ENCODE assay signal across 23 cellular contexts in genomic region chr1:205296154-205296553, GRCh38. TPM values are rescaled to one million over a fixed set of nuclear protein-coding genes. Genes with fewer than 3 reads are reported as not detected.
DNase-seq lines count a peak whose midpoint lies in the region; ATAC-seq, FAIRE-seq and TF ChIP-seq lines count a peak whose summit lies in the region.
"Had no signal": no experiment of that assay in that cellular context is flagged by ENCODE, and none has a peak within 500 bp of the region (broad histone marks: within the 10 kb centered on the region; RNA-seq: fewer than 3 reads in every experiment).

No MANE protein-coding gene starts in this region.

- H3K4me2 ChIP-seq in GM23338 (no peak overlapping the region), smooth muscle cell (peak overlapping the region; percentile 8)

- no peaks in the 10 kb centered on the region for H3K9me2 ChIP-seq in GM23338 (ENCODE audit: insufficient read depth)

- H3F3A ChIP-seq in GM23338 (replicated peaks; ENCODE audit: low read depth) (peaks cover 11% of the 10 kb centered on the region), smooth muscle cell (ENCODE audit: low read depth) (peaks cover 32% of the 10 kb centered on the region)

- H3K4me1 ChIP-seq in GM23338 (ENCODE audit: insufficient read depth), result peaks cover 43% of the 10 kb centered on the region
- H3K4me1 ChIP-seq in RWPE2 (ENCODE audit: insufficient read depth, poor library complexity, severe bottlenecking), result peaks cover 66% of the 10 kb centered on the region
- H3K4me1 ChIP-seq in smooth muscle cell (ENCODE audit: low read depth), result peaks cover 71% of the 10 kb centered on the region

- ATAC-seq in GM23338, result no peak
- ATAC-seq in RWPE2 (ENCODE audit: low read depth), result no peak
- peak; percentile 79 for ATAC-seq in left colon
- ATAC-seq in HG02938 (IDR thresholded peaks at IDR 0.05; ENCODE audit: unreplicated experiment), result no peak
- ATAC-seq: natural killer cell had no signal

- peak overlapping the region; percentile 98 for H3K27ac Mint-ChIP-seq in GM23338
- H3K27ac Mint-ChIP-seq: activated naive CD8-positive, alpha-beta T cell treated with anti-CD3 and anti-CD28 coated beads for 36 hours had no signal

- intact Hi-C loops in left colon (cut with DNase I, micrococcal nuclease), result no loop called here

- H3K4me1 Mint-ChIP-seq in GM23338, result peaks cover 68% of the 10 kb centered on the region

- no peaks in the 10 kb centered on the region for H3K27me3 ChIP-seq in GM23338 (ENCODE audit: insufficient read depth)
- H3K27me3 ChIP-seq in RWPE2 (ENCODE audit: insufficient read depth, poor library complexity, severe bottlenecking), result no peaks in the 10 kb centered on the region
- H3K27me3 ChIP-seq in smooth muscle cell (ENCODE audit: low read depth), result no peaks in the 10 kb centered on the region
- H3K27me3 ChIP-seq: BE2C, esophagus muscularis mucosa had no signal

- H3K9me3 Mint-ChIP-seq in GM23338, result no peaks in the 10 kb centered on the region
- H3K9me3 Mint-ChIP-seq: activated naive CD8-positive, alpha-beta T cell treated with anti-CD3 and anti-CD28 coated beads for 36 hours; natural killer cell had no signal

- no peak overlapping the region for H3K9ac ChIP-seq in smooth muscle cell (ENCODE audit: low read depth)

- DNase-seq in GM23338 (ENCODE audit: low spot score) (no peak), RWPE2 (ENCODE audit: low spot score) (no peak), left colon (no peak), smooth muscle cell (lab: John Stamatoyannopoulos, UW; ENCODE audit: unreplicated experiment) (no peak), COLO668 (lab: John Stamatoyannopoulos, UW; ENCODE audit: unreplicated experiment) (no peak), D721Med (ENCODE audit: insufficient read length, low spot score) (no peak)
- DNase-seq: activated CD4-positive, alpha-beta T cell treated with anti-CD3 and anti-CD28 coated beads, Interleukin-2, amount 50 U/mL, for 4 hours; activated naive CD8-positive, alpha-beta T cell treated with anti-CD3 and anti-CD28 coated beads for 36 hours; activated T-cell treated with anti-CD3 and anti-CD28 coated beads, Interleukin-2, amount 50 U/mL, for 1 hour; BE2C; DMS153; GF-D8; natural killer cell; NCI-H2227 treated with DMSO at 0.1 percent for 48 hours; NK-92 treated with Interleukin-12 subunit alpha and Interleukin-12 subunit beta, amount 100 ng/mL, for 24 hours; small intestine; stimulated activated CD4-positive, alpha-beta T cell treated with anti-CD3 and anti-CD28 coated beads, Interleukin-4, amount 100 ng/mL, for 4 hours; substantia nigra had no signal

- TF ChIP-seq CTCF in GM23338 (conservative IDR thresholded peaks at IDR 0.05; ENCODE audit: low read depth in 2 of 2), result no peak
- TF ChIP-seq CTCF in RWPE2 (IDR thresholded peaks at IDR 0.05; ENCODE audit: poor library complexity, severe bottlenecking), result no peak
- TF ChIP-seq CTCF in smooth muscle cell (IDR thresholded peaks at IDR 0.05; ENCODE audit: borderline replicate concordance, insufficient read depth, poor library complexity, severe bottlenecking), result no peak
- TF ChIP-seq CTCF in D721Med (IDR thresholded peaks at IDR 0.05; ENCODE audit: insufficient read depth, missing control alignments), result no peak

- 72% methylated on average over 2 of the region's 2 CpGs for WGBS in smooth muscle cell (ENCODE audit: low lambda C conversion rate)

- H3K27me3 Mint-ChIP-seq in GM23338 (ENCODE audit: insufficient read depth, low read depth, poor library complexity), result peaks cover 34% of the 10 kb centered on the region
- H3K27me3 Mint-ChIP-seq: activated naive CD8-positive, alpha-beta T cell treated with anti-CD3 and anti-CD28 coated beads for 36 hours had no signal

- H3K36me3 ChIP-seq in GM23338 (ENCODE audit: insufficient read depth) (no peaks in the 10 kb centered on the region), RWPE2 (ENCODE audit: low read depth) (no peaks in the 10 kb centered on the region), smooth muscle cell (ENCODE audit: low read depth) (no peaks in the 10 kb centered on the region)
- H3K36me3 ChIP-seq: BE2C, esophagus muscularis mucosa had no signal

- FAIRE-seq in D721Med (lab: Jason Lieb, UNC), result no peak
- FAIRE-seq: bronchial epithelial cell, GM12892, HTR-8/SVneo, small intestine had no signal

- no peak overlapping the region; the same call in 2 of the 3 replicates for H3K4me3 Mint-ChIP-seq in GM23338
- H3K4me3 Mint-ChIP-seq: activated naive CD8-positive, alpha-beta T cell treated with anti-CD3 and anti-CD28 coated beads for 36 hours; natural killer cell had no signal

- H2AFZ ChIP-seq in GM23338, result no peak overlapping the region
- no peak overlapping the region for H2AFZ ChIP-seq in smooth muscle cell (ENCODE audit: low read depth)

- H3K27ac ChIP-seq in GM23338 (ENCODE audit: low read depth) (peak overlapping the region; percentile 97), RWPE2 (ENCODE audit: poor library complexity, severe bottlenecking) (peak overlapping the region; percentile 97), smooth muscle cell (ENCODE audit: low read depth) (peak overlapping the region; percentile 93)
- H3K27ac ChIP-seq: esophagus muscularis mucosa had no signal

- H3K4me3 ChIP-seq in GM23338 (no peak overlapping the region), RWPE2 (ENCODE audit: severe bottlenecking) (no peak overlapping the region), smooth muscle cell (no peak overlapping the region)
- H3K4me3 ChIP-seq: esophagus muscularis mucosa had no signal

- H4K20me1 ChIP-seq in GM23338 (replicated peaks; ENCODE audit: insufficient read depth) (no peaks in the 10 kb centered on the region), smooth muscle cell (ENCODE audit: low read depth) (no peaks in the 10 kb centered on the region)

- H3K36me3 Mint-ChIP-seq in GM23338 (ENCODE audit: low read depth), result no peaks in the 10 kb centered on the region
- H3K36me3 Mint-ChIP-seq: natural killer cell had no signal

- no peaks in the 10 kb centered on the region for H3K9me3 ChIP-seq in RWPE2 (ENCODE audit: severe bottlenecking)
- H3K9me3 ChIP-seq in smooth muscle cell (replicated peaks; ENCODE audit: low read depth), result no peaks in the 10 kb centered on the region
- H3K9me3 ChIP-seq: BE2C, esophagus muscularis mucosa had no signal

- no peaks in the 10 kb centered on the region for H3K79me2 ChIP-seq in GM23338 (replicated peaks; ENCODE audit: insufficient read depth)
- H3K79me2 ChIP-seq in smooth muscle cell (ENCODE audit: low read depth), result no peaks in the 10 kb centered on the region

TF ChIP-seq in GM23338, 12 proteins besides CTCF, POLR2A, EP300 and RAD21 (continues in another document):
- TF ChIP-seq EZH2 (IDR thresholded peaks at IDR 0.05; ENCODE audit: low read depth, unreplicated experiment) (no peak), NANOG (IDR thresholded peaks at IDR 0.05; ENCODE audit: borderline replicate concordance) (no peak), STAT1 (IDR thresholded peaks at IDR 0.05; ENCODE audit: unreplicated experiment) (no peak), CREB1 (CRISPR knock-in tag; IDR thresholded peaks at IDR 0.05; ENCODE audit: low read depth) (no peak)

RNA-seq across cellular contexts. Expression of gene NUAK2, which starts 25.4 kb away (rescaled TPM):
- 10.4 and 15.3 TPM in 2 replicates for total RNA-seq in GM23338 (2014; rRNA removed; shearing (Covaris generic))
- polyA plus RNA-seq in GM23338 (2016; fragmentation: Nextera tagmentation; extraction: Ambion mirVana) (7.7 and 7.8 TPM in 2 replicates), smooth muscle cell (15.8 and 16.8 TPM in 2 replicates)
- total RNA-seq in left colon (10 to 100 TPM; 27.7 to 29.2 TPM), smooth muscle cell (6.6 and 11.3 TPM in 2 replicates)
